Comparison of ENCODE assay signal across 10 cellular contexts in genomic region chr2:129758461-129759185, GRCh38.
A peak's percentile ranks its signal among the peaks of the same experiment; 100 is the strongest.
DNase-seq lines count a peak whose midpoint lies in the region; ATAC-seq and TF ChIP-seq lines count a peak whose summit lies in the region.
"Had no signal": no experiment of that assay in that cellular context is flagged by ENCODE, and none has a peak within 500 bp of the region (broad histone marks: within the 10 kb centered on the region; RNA-seq: fewer than 3 reads in every experiment).

No MANE protein-coding gene starts in this region.

- H3K36me3 ChIP-seq in esophagus (ENCODE audit: control insufficient read depth in 2 of 2, insufficient read depth in 2 of 2, low read length in 1 of 2) = no peaks in the 10 kb centered on the region
- no peaks in the 10 kb centered on the region for H3K36me3 ChIP-seq in transverse colon

- TF ChIP-seq CTCF in mesothelial cell of epicardium (IDR thresholded peaks at IDR 0.05; ENCODE audit: unreplicated experiment) (no peak), transverse colon (IDR thresholded peaks at IDR 0.05) (no peak)

- TF ChIP-seq EP300 in transverse colon (IDR thresholded peaks at IDR 0.05; ENCODE audit: low read depth) = no peak

- H3K27ac ChIP-seq in esophagus (ENCODE audit: low read depth in 2 of 2, low read length in 1 of 2) (no peak overlapping the region), transverse colon (peak overlapping the region in 1 of 4 donors; percentile 22)

- H3K9me3 Mint-ChIP-seq in mesothelial cell of epicardium = no peaks in the 10 kb centered on the region

- no peaks in the 10 kb centered on the region for H3K9me3 ChIP-seq in esophagus (ENCODE audit: control insufficient read depth in 2 of 2, insufficient read depth in 1 of 2, low read depth in 1 of 2, low read length in 1 of 2)
- no peaks in the 10 kb centered on the region for H3K9me3 ChIP-seq in transverse colon

- intact Hi-C loops in transverse colon (cut with DNase I; ENCODE audit: low total_unique reads) = no loop called here

- peaks cover 32% of the 10 kb centered on the region for H3K4me1 Mint-ChIP-seq in mesothelial cell of epicardium

- DNase-seq in SKM-1 treated with dmso at 0.1 percent for 144 hours (lab: John Stamatoyannopoulos, UW; ENCODE audit: unreplicated experiment) (peak; percentile 38), SKM-1 (lab: John Stamatoyannopoulos, UW; ENCODE audit: unreplicated experiment) (no peak), mesothelial cell of epicardium (ENCODE audit: low spot score in 2 of 2, unreplicated experiment in 2 of 2) (no peak), transverse colon (no peak), SW480 (ENCODE audit: low spot score) (no peak)
- DNase-seq: NCI-H226; stimulated activated CD4-positive, alpha-beta T cell treated with anti-CD3 and anti-CD28 coated beads, Interleukin-2, amount 100 ng/mL, for 24 hours had no signal

- H3K4me3 ChIP-seq in esophagus (ENCODE audit: low read depth in 1 of 2, low read length in 2 of 2) (peak overlapping the region; percentile 4 to 40), transverse colon (peak overlapping the region in 3 of 4 donors; percentile 6 to 34 (median 24))

- in situ Hi-C loops in transverse colon (cut with MboI; ENCODE audit: low pct_ligation_motif_present in 1 of 4, low pct_unique_long_range_greater_than_20kb in 1 of 4, low sequenced_read_pairs in 3 of 4) = no loop called here

- peak overlapping the region; percentile 81 for H3K27ac Mint-ChIP-seq in mesothelial cell of epicardium

- no peaks in the 10 kb centered on the region for H3K36me3 Mint-ChIP-seq in mesothelial cell of epicardium

- H3K4me3 Mint-ChIP-seq in mesothelial cell of epicardium = peak overlapping the region; percentile 10

- TF ChIP-seq POLR2A in transverse colon (IDR thresholded peaks at IDR 0.05) = no peak

- H3K27me3 ChIP-seq in esophagus (ENCODE audit: control insufficient read depth in 1 of 2, insufficient read depth in 2 of 2, low read length in 2 of 2) (no peaks in the 10 kb centered on the region), transverse colon (no peaks in the 10 kb centered on the region)

- ATAC-seq in HG03095 (IDR thresholded peaks at IDR 0.05; ENCODE audit: unreplicated experiment) (no peak), HG02884 (IDR thresholded peaks at IDR 0.05; ENCODE audit: unreplicated experiment) (no peak)

- no peaks in the 10 kb centered on the region for H3K27me3 Mint-ChIP-seq in mesothelial cell of epicardium (ENCODE audit: low read depth)

- H3K4me1 ChIP-seq in esophagus (ENCODE audit: control insufficient read depth in 2 of 2, insufficient read depth in 2 of 2, low read length in 1 of 2) (peaks cover 0 to 15% of the 10 kb centered on the region in 2 donors), transverse colon (peaks cover 0 to 7% (median 2%) of the 10 kb centered on the region in 4 donors)

- WGBS in esophagus, 2 donors = 30 to 37% methylated on average over 18 of the region's 18 CpGs
- WGBS in transverse colon (ENCODE audit: low coverage in 1 of 2), 2 donors = 19 to 28% methylated on average over 2 to 17 of the region's 18 CpGs
